ENCODE assay signal across 19 cellular contexts in the genomic region with DNA sequence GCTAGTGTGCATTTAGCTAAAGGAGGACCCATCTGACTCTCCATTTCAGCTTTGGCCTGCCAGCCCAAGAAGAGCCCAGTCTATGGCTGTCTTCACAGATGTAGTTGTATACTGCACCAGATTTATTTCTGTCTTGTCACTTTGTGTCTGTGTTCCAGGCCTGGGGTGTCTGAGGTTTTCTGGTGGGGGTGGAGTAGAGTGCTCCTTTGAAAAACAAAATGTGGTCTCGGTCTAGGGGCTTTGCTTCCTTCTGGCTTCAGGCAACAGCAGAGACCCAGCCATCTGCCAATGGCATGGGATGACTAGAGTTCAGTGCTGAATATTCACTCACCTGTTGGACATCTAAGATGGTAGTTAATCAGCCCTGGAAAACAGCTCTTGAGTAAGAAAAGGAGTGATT. TPM values are rescaled to one million over a fixed set of nuclear protein-coding genes. Genes with fewer than 3 reads are reported as not detected.
DNase-seq lines count a peak whose midpoint lies in the region; ATAC-seq and TF ChIP-seq lines count a peak whose summit lies in the region.
"Had no signal": no experiment of that assay in that cellular context is flagged by ENCODE, and none has a peak within 500 bp of the region (broad histone marks: within the 10 kb centered on the region; RNA-seq: fewer than 3 reads in every experiment).

No MANE protein-coding gene starts in this region.

- no peak overlapping the region for H3K4me3 Mint-ChIP-seq in activated CD8-positive, alpha-beta T cell treated with anti-CD3 and anti-CD28 coated beads, Interleukin-2, amount 10 ng/mL, durations not matched to agents 7 days and 5 days
- no peak overlapping the region for H3K4me3 Mint-ChIP-seq in activated CD8-positive, alpha-beta T cell treated with anti-CD3 and anti-CD28 coated beads for 36 hours
- H3K4me3 Mint-ChIP-seq in T-helper 17 cell: no peak overlapping the region
- H3K4me3 Mint-ChIP-seq: CD8-positive, alpha-beta T cell had no signal

- no peaks in the 10 kb centered on the region for H3K27me3 Mint-ChIP-seq in activated CD8-positive, alpha-beta T cell treated with anti-CD3 and anti-CD28 coated beads, Interleukin-2, amount 10 ng/mL, durations not matched to agents 7 days and 5 days (ENCODE audit: low read depth)
- H3K27me3 Mint-ChIP-seq in activated CD8-positive, alpha-beta T cell treated with anti-CD3 and anti-CD28 coated beads for 36 hours: no peaks in the 10 kb centered on the region
- no peaks in the 10 kb centered on the region for H3K27me3 Mint-ChIP-seq in T-helper 17 cell

- POLR2A ChIA-PET in activated CD8-positive, alpha-beta T cell treated with anti-CD3 and anti-CD28 coated beads, Interleukin-2, amount 10 ng/mL, durations not matched to agents 7 days and 5 days (lab: Charles Lee): no interaction called here
- POLR2A ChIA-PET in activated CD8-positive, alpha-beta T cell treated with anti-CD3 and anti-CD28 coated beads for 36 hours (lab: Charles Lee): no interaction called here

- H3K27ac Mint-ChIP-seq in activated CD8-positive, alpha-beta T cell treated with anti-CD3 and anti-CD28 coated beads, Interleukin-2, amount 10 ng/mL, durations not matched to agents 7 days and 5 days: no peak overlapping the region
- no peak overlapping the region for H3K27ac Mint-ChIP-seq in activated CD8-positive, alpha-beta T cell treated with anti-CD3 and anti-CD28 coated beads for 36 hours
- H3K27ac Mint-ChIP-seq in T-helper 17 cell: peak overlapping the region; percentile 24
- H3K27ac Mint-ChIP-seq: CD8-positive, alpha-beta T cell had no signal

- no peaks in the 10 kb centered on the region for H3K79me2 ChIP-seq in DND-41 (ENCODE audit: insufficient read depth, low read length)

- H3K4me1 Mint-ChIP-seq in activated CD8-positive, alpha-beta T cell treated with anti-CD3 and anti-CD28 coated beads, Interleukin-2, amount 10 ng/mL, durations not matched to agents 7 days and 5 days (ENCODE audit: low read depth): peaks cover 31% of the 10 kb centered on the region
- H3K4me1 Mint-ChIP-seq in activated CD8-positive, alpha-beta T cell treated with anti-CD3 and anti-CD28 coated beads for 36 hours (ENCODE audit: low read depth): peaks cover 23% of the 10 kb centered on the region
- peaks cover 32% of the 10 kb centered on the region for H3K4me1 Mint-ChIP-seq in T-helper 17 cell

- peaks cover 15% of the 10 kb centered on the region for H4K20me1 ChIP-seq in DND-41 (ENCODE audit: insufficient read depth, low read length)

- no peak for ATAC-seq in activated CD8-positive, alpha-beta T cell treated with anti-CD3 and anti-CD28 coated beads, Interleukin-2, amount 10 ng/mL, durations not matched to agents 7 days and 5 days
- no peak for ATAC-seq in activated CD8-positive, alpha-beta T cell treated with anti-CD3 and anti-CD28 coated beads for 36 hours
- ATAC-seq in DND-41 (ENCODE audit: insufficient read depth, low read depth) (peak; percentile 36; the same call in 1 of the 3 replicates), T-helper 17 cell (no peak)
- ATAC-seq: A549; CD8-positive, alpha-beta T cell; GM12878; HCT116 had no signal

- no peak overlapping the region for H3K27ac ChIP-seq in DND-41 (ENCODE audit: low read length)
- H3K27ac ChIP-seq: 22Rv1, A549, KMS-11 had no signal

- H3K27me3 ChIP-seq in DND-41 (ENCODE audit: insufficient read depth, low read length, poor library complexity): no peaks in the 10 kb centered on the region

- CTCF ChIA-PET in activated CD8-positive, alpha-beta T cell treated with anti-CD3 and anti-CD28 coated beads, Interleukin-2, amount 10 ng/mL, durations not matched to agents 7 days and 5 days (lab: Charles Lee): interaction anchor here (5.6 kb wide), 1 partner anchor 8 kb away, joined by 52 read pairs; no protein-coding TSS in a partner anchor
- CTCF ChIA-PET in activated CD8-positive, alpha-beta T cell treated with anti-CD3 and anti-CD28 coated beads for 36 hours (lab: Charles Lee): interaction anchor here (1.1 to 3.0 kb wide), 6 partner anchors 10 to 167 kb away, joined by 3 to 16 read pairs (median 4); no protein-coding TSS in a partner anchor

- H3K9ac ChIP-seq in DND-41 (ENCODE audit: low read depth, low read length): no peak overlapping the region
- H3K9ac ChIP-seq: KMS-11 had no signal

- H3K9me3 ChIP-seq in DND-41 (ENCODE audit: insufficient read depth, low read length, severe bottlenecking) (no peaks in the 10 kb centered on the region), T-helper 17 cell (ENCODE audit: control insufficient read depth, low read length, poor library complexity, severe bottlenecking) (no peaks in the 10 kb centered on the region)
- H3K9me3 ChIP-seq: A549 had no signal

- DNase-seq in activated CD8-positive, alpha-beta T cell treated with anti-CD3 and anti-CD28 coated beads, Interleukin-2, amount 10 ng/mL, durations not matched to agents 7 days and 5 days: peak; percentile 16
- no peak for DNase-seq in activated CD8-positive, alpha-beta T cell treated with anti-CD3 and anti-CD28 coated beads for 36 hours
- DNase-seq in DND-41 (peak; percentile 16), T-helper 17 cell (no peak), kidney glomerular epithelial cell (lab: John Stamatoyannopoulos, UW) (no peak), NCI-H2227 (lab: John Stamatoyannopoulos, UW; ENCODE audit: unreplicated experiment) (no peak)
- DNase-seq in stimulated activated CD4-positive, alpha-beta T cell treated with anti-CD3 and anti-CD28 coated beads, Interleukin-4, amount 100 ng/mL, for 4 hours: no peak
- DNase-seq: AML-193; Calu3; CD8-positive, alpha-beta T cell; DMS79 treated with DMSO at 0.1 percent for 48 hours; EL; GOT3; H7 had no signal

- no peak overlapping the region for H2AFZ ChIP-seq in DND-41 (ENCODE audit: low read depth, low read length)

- H3K4me2 ChIP-seq in DND-41 (ENCODE audit: insufficient read depth, low read length): no peak overlapping the region
- H3K4me2 ChIP-seq: A549, KMS-11 had no signal

- no peaks in the 10 kb centered on the region for H3K36me3 Mint-ChIP-seq in activated CD8-positive, alpha-beta T cell treated with anti-CD3 and anti-CD28 coated beads, Interleukin-2, amount 10 ng/mL, durations not matched to agents 7 days and 5 days (ENCODE audit: low read depth)
- no peaks in the 10 kb centered on the region for H3K36me3 Mint-ChIP-seq in activated CD8-positive, alpha-beta T cell treated with anti-CD3 and anti-CD28 coated beads for 36 hours (ENCODE audit: low read depth)
- no peaks in the 10 kb centered on the region for H3K36me3 Mint-ChIP-seq in T-helper 17 cell (ENCODE audit: low read depth)
- H3K36me3 Mint-ChIP-seq: CD8-positive, alpha-beta T cell had no signal

- no peak for TF ChIP-seq CTCF in activated CD8-positive, alpha-beta T cell treated with anti-CD3 and anti-CD28 coated beads for 36 hours (IDR thresholded peaks at IDR 0.05)
- TF ChIP-seq CTCF in DND-41 (IDR thresholded peaks at IDR 0.05; ENCODE audit: borderline replicate concordance, extremely low read depth, low read length, poor library complexity, severe bottlenecking): no peak

- peaks cover 8% of the 10 kb centered on the region for H3K4me1 ChIP-seq in DND-41 (ENCODE audit: insufficient read depth, low read length)

- no peaks in the 10 kb centered on the region for H3K36me3 ChIP-seq in DND-41 (ENCODE audit: insufficient read depth, low read length)

- intact Hi-C loops in activated CD8-positive, alpha-beta T cell treated with anti-CD3 and anti-CD28 coated beads for 36 hours (cut with micrococcal nuclease): no loop called here

- H3K4me3 ChIP-seq in DND-41 (ENCODE audit: low read depth in 1 of 2, low read length in 2 of 2): no peak overlapping the region
- H3K4me3 ChIP-seq: A549, GM12878 had no signal

- H3K9me3 Mint-ChIP-seq in activated CD8-positive, alpha-beta T cell treated with anti-CD3 and anti-CD28 coated beads, Interleukin-2, amount 10 ng/mL, durations not matched to agents 7 days and 5 days (ENCODE audit: insufficient read depth): no peaks in the 10 kb centered on the region
- H3K9me3 Mint-ChIP-seq in activated CD8-positive, alpha-beta T cell treated with anti-CD3 and anti-CD28 coated beads for 36 hours: no peaks in the 10 kb centered on the region
- H3K9me3 Mint-ChIP-seq: CD8-positive, alpha-beta T cell had no signal

RNA-seq across cellular contexts. Expression of gene IGIP, which starts 10.9 kb away (rescaled TPM):
- 1 to 10 TPM; 2.4 to 2.7 TPM for total RNA-seq in activated CD8-positive, alpha-beta T cell treated with anti-CD3 and anti-CD28 coated beads, Interleukin-2, amount 10 ng/mL, durations not matched to agents 7 days and 5 days
- 1 to 10 TPM; 1.3 to 1.5 TPM for total RNA-seq in activated CD8-positive, alpha-beta T cell treated with anti-CD3 and anti-CD28 coated beads for 36 hours
- total RNA-seq in T-helper 17 cell: 1 to 10 TPM; 3.2 to 3.7 TPM

RNA-seq across cellular contexts. Expression of gene PURA, which starts 22.7 kb away (rescaled TPM):
- total RNA-seq in activated CD8-positive, alpha-beta T cell treated with anti-CD3 and anti-CD28 coated beads, Interleukin-2, amount 10 ng/mL, durations not matched to agents 7 days and 5 days: 10 to 100 TPM; 12.5 to 13.4 TPM
- 1 to 10 TPM; 8.2 to 9.2 TPM for total RNA-seq in activated CD8-positive, alpha-beta T cell treated with anti-CD3 and anti-CD28 coated beads for 36 hours
- total RNA-seq in T-helper 17 cell: 10 to 100 TPM in 1 of 2 donors, 1 to 10 TPM in 1; 9.0 to 10.3 TPM

RNA-seq across cellular contexts. Expression of gene CYSTM1, which starts 38.4 kb away (rescaled TPM):
- 10 to 100 TPM; 10.5 to 12.2 TPM for total RNA-seq in activated CD8-positive, alpha-beta T cell treated with anti-CD3 and anti-CD28 coated beads, Interleukin-2, amount 10 ng/mL, durations not matched to agents 7 days and 5 days
- total RNA-seq in activated CD8-positive, alpha-beta T cell treated with anti-CD3 and anti-CD28 coated beads for 36 hours: 10 to 100 TPM; 15.8 to 18.5 TPM
- 1 to 10 TPM; 7.8 to 8.8 TPM for total RNA-seq in T-helper 17 cell

Comparison
In these comparisons a context has a peak if more than half of its experiments do, and no peak if none do; other contexts are left out.
1. DNase-seq: peak in activated CD8-positive, alpha-beta T cell treated with anti-CD3 and anti-CD28 coated beads, Interleukin-2, amount 10 ng/mL, durations not matched to agents 7 days and 5 days (single experiment) and DND-41 (single experiment); none in activated CD8-positive, alpha-beta T cell treated with anti-CD3 and anti-CD28 coated beads for 36 hours (single experiment), T-helper 17 cell (0 of 3), kidney glomerular epithelial cell (single experiment), NCI-H2227 (single experiment) and stimulated activated CD4-positive, alpha-beta T cell treated with anti-CD3 and anti-CD28 coated beads, Interleukin-4, amount 100 ng/mL, for 4 hours (0 of 2).